Comparison of ENCODE assay signal across 1 cellular context in the genomic region with DNA sequence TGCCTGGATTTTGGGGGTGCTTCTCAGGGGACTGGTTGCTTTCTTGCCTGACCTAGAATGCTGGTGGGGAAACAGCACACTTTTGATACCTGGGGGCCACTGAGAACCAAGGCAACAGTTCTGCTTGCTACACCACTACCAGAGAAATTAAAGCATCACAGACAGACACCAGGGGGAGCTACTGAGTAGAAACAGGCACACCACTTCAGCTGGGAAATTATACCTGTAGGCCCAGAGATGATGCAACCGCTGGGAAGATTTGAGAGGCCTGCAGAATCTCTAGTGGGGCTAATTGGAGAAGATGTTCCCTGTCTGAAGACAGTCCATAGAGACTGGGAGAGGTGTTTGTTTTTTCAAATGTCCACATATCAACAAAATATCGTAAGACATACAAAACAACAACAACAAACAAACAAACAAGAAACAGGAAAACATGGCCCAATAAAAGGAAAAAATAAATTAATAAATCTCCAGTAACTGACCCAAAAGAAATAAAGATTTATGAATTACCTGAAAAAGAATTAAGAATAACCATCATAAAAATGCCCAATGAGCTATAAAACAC.
TF ChIP-seq lines count a peak whose summit lies in the region.

No MANE protein-coding gene starts in this region.

TF ChIP-seq in K562, 482 proteins besides CTCF, POLR2A, EP300 and RAD21 (continued from another document):
- TF ChIP-seq, protein P1, sequence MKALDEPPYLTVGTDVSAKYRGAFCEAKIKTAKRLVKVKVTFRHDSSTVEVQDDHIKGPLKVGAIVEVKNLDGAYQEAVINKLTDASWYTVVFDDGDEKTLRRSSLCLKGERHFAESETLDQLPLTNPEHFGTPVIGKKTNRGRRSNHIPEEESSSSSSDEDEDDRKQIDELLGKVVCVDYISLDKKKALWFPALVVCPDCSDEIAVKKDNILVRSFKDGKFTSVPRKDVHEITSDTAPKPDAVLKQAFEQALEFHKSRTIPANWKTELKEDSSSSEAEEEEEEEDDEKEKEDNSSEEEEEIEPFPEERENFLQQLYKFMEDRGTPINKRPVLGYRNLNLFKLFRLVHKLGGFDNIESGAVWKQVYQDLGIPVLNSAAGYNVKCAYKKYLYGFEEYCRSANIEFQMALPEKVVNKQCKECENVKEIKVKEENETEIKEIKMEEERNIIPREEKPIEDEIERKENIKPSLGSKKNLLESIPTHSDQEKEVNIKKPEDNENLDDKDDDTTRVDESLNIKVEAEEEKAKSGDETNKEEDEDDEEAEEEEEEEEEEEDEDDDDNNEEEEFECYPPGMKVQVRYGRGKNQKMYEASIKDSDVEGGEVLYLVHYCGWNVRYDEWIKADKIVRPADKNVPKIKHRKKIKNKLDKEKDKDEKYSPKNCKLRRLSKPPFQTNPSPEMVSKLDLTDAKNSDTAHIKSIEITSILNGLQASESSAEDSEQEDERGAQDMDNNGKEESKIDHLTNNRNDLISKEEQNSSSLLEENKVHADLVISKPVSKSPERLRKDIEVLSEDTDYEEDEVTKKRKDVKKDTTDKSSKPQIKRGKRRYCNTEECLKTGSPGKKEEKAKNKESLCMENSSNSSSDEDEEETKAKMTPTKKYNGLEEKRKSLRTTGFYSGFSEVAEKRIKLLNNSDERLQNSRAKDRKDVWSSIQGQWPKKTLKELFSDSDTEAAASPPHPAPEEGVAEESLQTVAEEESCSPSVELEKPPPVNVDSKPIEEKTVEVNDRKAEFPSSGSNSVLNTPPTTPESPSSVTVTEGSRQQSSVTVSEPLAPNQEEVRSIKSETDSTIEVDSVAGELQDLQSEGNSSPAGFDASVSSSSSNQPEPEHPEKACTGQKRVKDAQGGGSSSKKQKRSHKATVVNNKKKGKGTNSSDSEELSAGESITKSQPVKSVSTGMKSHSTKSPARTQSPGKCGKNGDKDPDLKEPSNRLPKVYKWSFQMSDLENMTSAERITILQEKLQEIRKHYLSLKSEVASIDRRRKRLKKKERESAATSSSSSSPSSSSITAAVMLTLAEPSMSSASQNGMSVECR (CRISPR knock-in tag; IDR thresholded peaks at IDR 0.05) = no peak
- TF ChIP-seq, protein P2, sequence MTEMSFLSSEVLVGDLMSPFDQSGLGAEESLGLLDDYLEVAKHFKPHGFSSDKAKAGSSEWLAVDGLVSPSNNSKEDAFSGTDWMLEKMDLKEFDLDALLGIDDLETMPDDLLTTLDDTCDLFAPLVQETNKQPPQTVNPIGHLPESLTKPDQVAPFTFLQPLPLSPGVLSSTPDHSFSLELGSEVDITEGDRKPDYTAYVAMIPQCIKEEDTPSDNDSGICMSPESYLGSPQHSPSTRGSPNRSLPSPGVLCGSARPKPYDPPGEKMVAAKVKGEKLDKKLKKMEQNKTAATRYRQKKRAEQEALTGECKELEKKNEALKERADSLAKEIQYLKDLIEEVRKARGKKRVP (CRISPR knock-in tag; IDR thresholded peaks at IDR 0.05) = peak; percentile 76
- TF ChIP-seq ZEB2 (IDR thresholded peaks at IDR 0.05) = peak; percentile 38; the same call in 1 of the 2 replicates
- TF ChIP-seq ZZZ3 (IDR thresholded peaks at IDR 0.05) = no peak
- TF ChIP-seq, protein P3, sequence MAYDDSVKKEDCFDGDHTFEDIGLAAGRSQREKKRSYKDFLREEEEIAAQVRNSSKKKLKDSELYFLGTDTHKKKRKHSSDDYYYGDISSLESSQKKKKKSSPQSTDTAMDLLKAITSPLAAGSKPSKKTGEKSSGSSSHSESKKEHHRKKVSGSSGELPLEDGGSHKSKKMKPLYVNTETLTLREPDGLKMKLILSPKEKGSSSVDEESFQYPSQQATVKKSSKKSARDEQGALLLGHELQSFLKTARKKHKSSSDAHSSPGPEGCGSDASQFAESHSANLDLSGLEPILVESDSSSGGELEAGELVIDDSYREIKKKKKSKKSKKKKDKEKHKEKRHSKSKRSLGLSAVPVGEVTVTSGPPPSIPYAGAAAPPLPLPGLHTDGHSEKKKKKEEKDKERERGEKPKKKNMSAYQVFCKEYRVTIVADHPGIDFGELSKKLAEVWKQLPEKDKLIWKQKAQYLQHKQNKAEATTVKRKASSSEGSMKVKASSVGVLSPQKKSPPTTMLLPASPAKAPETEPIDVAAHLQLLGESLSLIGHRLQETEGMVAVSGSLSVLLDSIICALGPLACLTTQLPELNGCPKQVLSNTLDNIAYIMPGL (CRISPR knock-in tag; IDR thresholded peaks at IDR 0.05) = no peak
- TF ChIP-seq CTBP1 (IDR thresholded peaks at IDR 0.05; ENCODE audit: borderline replicate concordance) = peak; percentile 64
- no peak for TF ChIP-seq CHD1 (IDR thresholded peaks at IDR 0.05; ENCODE audit: low read length)
- no peak for TF ChIP-seq ZNF324 (CRISPR knock-in tag; IDR thresholded peaks at IDR 0.05)
- no peak for TF ChIP-seq NFIX (CRISPR knock-in tag; IDR thresholded peaks at IDR 0.05; ENCODE audit: low read depth)
